ENCODE assay signal across 10 cellular contexts in the genomic region with DNA sequence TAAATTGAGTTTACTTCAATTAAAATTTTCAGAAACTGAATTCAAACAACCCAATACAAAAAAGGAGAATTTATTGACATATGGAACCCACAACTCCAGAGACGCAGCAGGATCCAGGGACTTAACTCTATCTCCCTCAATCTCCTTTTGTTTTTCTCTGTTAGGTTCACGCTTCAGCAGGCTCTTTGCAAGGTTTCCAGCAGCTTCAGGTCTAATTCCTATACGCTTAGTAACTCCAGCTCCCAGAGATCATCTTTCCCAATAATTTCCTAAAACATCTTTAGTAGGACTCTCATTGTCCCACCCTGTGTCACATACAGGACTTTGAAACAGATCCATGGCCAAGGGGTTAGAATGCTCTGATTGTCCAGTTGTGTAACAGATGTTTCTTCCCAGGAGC.
"Had no signal": no experiment of that assay in that cellular context is flagged by ENCODE, and none has a peak within 500 bp of the region (broad histone marks: within the 10 kb centered on the region; RNA-seq: fewer than 3 reads in every experiment).

No MANE protein-coding gene starts in this region.

- H3K27me3 ChIP-seq: esophagus muscularis mucosa, sigmoid colon had no signal

- H3K27ac ChIP-seq: esophagus muscularis mucosa, sigmoid colon had no signal

- H3K9me3 ChIP-seq: esophagus muscularis mucosa, sigmoid colon had no signal

- H3K4me1 ChIP-seq: esophagus muscularis mucosa, sigmoid colon had no signal

- H3K36me3 ChIP-seq: esophagus muscularis mucosa, sigmoid colon had no signal

- FAIRE-seq: keratinocyte had no signal

- H3K4me3 ChIP-seq: esophagus muscularis mucosa, sigmoid colon had no signal

- ATAC-seq: T-cell had no signal

- DNase-seq: activated CD4-positive, alpha-beta T cell treated with anti-CD3 and anti-CD28 coated beads, Interleukin-2, amount 50 U/mL, for 4 hours; activated CD4-positive, CD25-positive, alpha-beta regulatory T cell treated with anti-CD3 and anti-CD28 coated beads, Interleukin-2, amount 50 U/mL, for 72 hours; activated naive CD4-positive, alpha-beta T cell treated with anti-CD3 and anti-CD28 coated beads, Interleukin-2, amount 10 ng/mL, durations not matched to agents 7 days and 5 days; activated T-cell treated with anti-CD3 and anti-CD28 coated beads for 4 hours; sigmoid colon; stimulated activated CD4-positive, alpha-beta T cell treated with anti-CD3 and anti-CD28 coated beads, Interleukin-1b, Interleukin-23, amount 100 ng/mL, for 48 hours; T-cell; T-helper 9 cell had no signal
